In the genomic region with DNA sequence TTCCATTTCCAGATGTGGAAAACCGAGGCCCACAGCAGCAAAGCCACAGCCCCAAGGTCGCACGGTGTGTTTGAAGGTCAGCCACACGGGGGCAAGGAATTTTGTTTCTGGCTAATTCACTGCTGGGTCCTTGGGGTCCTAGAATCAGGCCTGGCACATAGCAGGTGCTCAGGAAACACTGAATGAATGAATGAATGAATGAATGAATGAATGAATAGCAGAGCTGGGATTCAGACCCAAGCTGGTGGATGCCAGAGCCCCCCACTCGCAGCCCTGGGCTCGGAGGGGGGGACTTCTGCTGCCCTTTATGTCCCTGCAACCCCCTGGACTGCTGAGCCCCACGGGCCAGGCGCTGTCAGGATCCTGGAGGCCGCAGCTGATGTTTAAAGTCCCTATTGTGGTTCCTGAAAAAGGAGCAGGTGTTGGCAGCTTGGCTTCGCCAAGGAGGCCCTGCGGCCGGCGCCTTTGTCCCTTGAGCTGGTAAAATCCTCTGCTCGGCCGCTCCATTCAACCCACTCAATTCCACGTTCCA, we compare ENCODE assay signal across 33 cellular contexts. TPM values are rescaled to one million over a fixed set of nuclear protein-coding genes. Genes with fewer than 3 reads are reported as not detected.
A peak's percentile ranks its signal among the peaks of the same experiment; 100 is the strongest.
DNase-seq lines count a peak whose midpoint lies in the region; ATAC-seq and TF ChIP-seq lines count a peak whose summit lies in the region.
"Had no signal": no experiment of that assay in that cellular context is flagged by ENCODE, and none has a peak within 500 bp of the region (broad histone marks: within the 10 kb centered on the region; RNA-seq: fewer than 3 reads in every experiment).

No MANE protein-coding gene starts in this region.

- peak; percentile 48 for DNase-seq in NCI-H69 (lab: John Stamatoyannopoulos, UW)
- peak; percentile 42 for DNase-seq in glutamatergic neuron
- no peak for DNase-seq in neural progenitor cell (ENCODE audit: low spot score)
- DNase-seq in SIG-M5 (lab: John Stamatoyannopoulos, UW) = no peak
- no peak for DNase-seq in naive thymus-derived CD8-positive, alpha-beta T cell
- DNase-seq in HT-29 (ENCODE audit: low spot score) = no peak
- no peak for DNase-seq in pons (ENCODE audit: low spot score)
- DNase-seq: activated B cell treated with CpG ODN at 0.5 μM for 24 hours; activated CD4-positive, alpha-beta T cell treated with anti-CD3 and anti-CD28 coated beads, Interleukin-2, amount 50 U/mL, for 1 hour; activated effector memory CD4-positive, alpha-beta T cell treated with anti-CD3 and anti-CD28 coated beads, Interleukin-2, amount 50 U/mL, for 16 hours; activated T-cell treated with anti-CD3 and anti-CD28 coated beads, Interleukin-2, amount 50 U/mL, for 1 hour; caudate nucleus; CD4-positive, alpha-beta T cell; cortex of kidney; effector memory CD8-positive, alpha-beta T cell; Karpas-422; kidney; left ventricle myocardium superior; naive B cell; NCI-H1694 treated with DMSO at 0.1 percent for 48 hours; NCI-H510A treated with DMSO at 0.1 percent for 48 hours; OCI-M1; pancreas; right cardiac atrium; SK-N-SH; tibial artery had no signal

- H3K4me2 ChIP-seq in neural progenitor cell = no peak overlapping the region
- H3K4me2 ChIP-seq: SK-N-SH had no signal

- H3K4me3 ChIP-seq in HEK293 (ENCODE audit: low read depth, low read length) (no peak overlapping the region), neural progenitor cell (no peak overlapping the region)
- H3K4me3 ChIP-seq: pancreas, tibial artery had no signal

- H3K9me3 ChIP-seq in HEK293 (ENCODE audit: control insufficient read depth, insufficient read depth, low read depth, low read length) (no peaks in the 10 kb centered on the region), neural progenitor cell (ENCODE audit: low read depth) (no peaks in the 10 kb centered on the region)
- H3K9me3 ChIP-seq: pancreas, SK-N-SH, tibial artery had no signal

- H3K27ac Mint-ChIP-seq in glutamatergic neuron (ENCODE audit: unreplicated experiment) (peak overlapping the region; percentile 77), neural progenitor cell (peak overlapping the region; percentile 75)
- H3K27ac Mint-ChIP-seq in naive thymus-derived CD8-positive, alpha-beta T cell = no peak overlapping the region
- H3K27ac Mint-ChIP-seq: activated B cell treated with CpG ODN at 0.5 μM for 24 hours; activated naive CD8-positive, alpha-beta T cell; CD4-positive, alpha-beta T cell; effector memory CD8-positive, alpha-beta T cell; naive B cell had no signal

- H2AFZ ChIP-seq in neural progenitor cell (replicated peaks) = no peak overlapping the region

- CTCF ChIA-PET in HEK293 (lab: Yijun Ruan, JAX) = interaction anchor here (0.6 to 2.1 kb wide), 3 partner anchors 11 to 1225 kb away, joined by 3 to 6 read pairs (median 4); no protein-coding TSS in a partner anchor

- no peak for ATAC-seq in naive thymus-derived CD8-positive, alpha-beta T cell
- ATAC-seq: effector memory CD8-positive, alpha-beta T cell; left ventricle myocardium superior; pancreas; right cardiac atrium had no signal

- H3F3A ChIP-seq in neural progenitor cell (ENCODE audit: low read depth) = peaks cover 44% of the 10 kb centered on the region

- H3K36me3 Mint-ChIP-seq in glutamatergic neuron (ENCODE audit: unreplicated experiment) (no peaks in the 10 kb centered on the region), neural progenitor cell (peaks cover 2% of the 10 kb centered on the region)
- peaks cover 0 to 2% (median 0%) of the 10 kb centered on the region in 3 donors for H3K36me3 Mint-ChIP-seq in naive thymus-derived CD8-positive, alpha-beta T cell
- H3K36me3 Mint-ChIP-seq: activated naive CD8-positive, alpha-beta T cell had no signal

- H3K9ac ChIP-seq in neural progenitor cell = no peak overlapping the region
- H3K9ac ChIP-seq: SK-N-SH had no signal

- H3K36me3 ChIP-seq in HEK293 (ENCODE audit: control insufficient read depth in 2 of 2, insufficient read depth in 1 of 2, low read length in 2 of 2) (no peaks in the 10 kb centered on the region), neural progenitor cell (no peaks in the 10 kb centered on the region)
- H3K36me3 ChIP-seq: pancreas, tibial artery had no signal

- peaks cover 34% of the 10 kb centered on the region for H3K27me3 ChIP-seq in neural progenitor cell

- peaks cover 6% of the 10 kb centered on the region for H3K9me3 Mint-ChIP-seq in glutamatergic neuron (ENCODE audit: unreplicated experiment)
- H3K9me3 Mint-ChIP-seq in neural progenitor cell = no peaks in the 10 kb centered on the region
- H3K9me3 Mint-ChIP-seq in naive thymus-derived CD8-positive, alpha-beta T cell = peaks cover 0 to 3% (median 0%) of the 10 kb centered on the region in 9 donors
- H3K9me3 Mint-ChIP-seq: activated B cell treated with CpG ODN at 0.5 μM for 24 hours; CD4-positive, alpha-beta T cell; effector memory CD8-positive, alpha-beta T cell had no signal

- no peaks in the 10 kb centered on the region for H3K4me1 ChIP-seq in HEK293 (ENCODE audit: control insufficient read depth, insufficient read depth, low read length)
- peaks cover 65% of the 10 kb centered on the region for H3K4me1 ChIP-seq in neural progenitor cell
- H3K4me1 ChIP-seq: pancreas, tibial artery had no signal

- H3K27ac ChIP-seq in HEK293 (ENCODE audit: extremely low read depth, low read depth, low read length) = no peak overlapping the region
- peak overlapping the region; percentile 96 for H3K27ac ChIP-seq in neural progenitor cell
- H3K27ac ChIP-seq: pancreas, tibial artery had no signal

- POLR2A ChIA-PET in HEK293 (lab: Yijun Ruan, JAX) = no interaction called here
- POLR2A ChIA-PET in naive thymus-derived CD8-positive, alpha-beta T cell (lab: Charles Lee) = no interaction called here

- H3K4me1 Mint-ChIP-seq in glutamatergic neuron (ENCODE audit: low read depth, unreplicated experiment) (peaks cover 12% of the 10 kb centered on the region), neural progenitor cell (peaks cover 59% of the 10 kb centered on the region)
- H3K4me1 Mint-ChIP-seq in naive thymus-derived CD8-positive, alpha-beta T cell = peaks cover 0 to 4% (median 0%) of the 10 kb centered on the region in 4 donors
- H3K4me1 Mint-ChIP-seq: activated B cell treated with CpG ODN at 0.5 μM for 24 hours had no signal

- TF ChIP-seq CTCF in HEK293 (tag by site-specific recombination; IDR thresholded peaks at IDR 0.05) (no peak), glutamatergic neuron (IDR thresholded peaks at IDR 0.05; ENCODE audit: partially characterized antibody, unreplicated experiment) (no peak), neural progenitor cell (IDR thresholded peaks at IDR 0.05) (no peak)

- H4K20me1 ChIP-seq in neural progenitor cell (ENCODE audit: low read depth) = no peaks in the 10 kb centered on the region

- peaks cover 2% of the 10 kb centered on the region for H3K27me3 Mint-ChIP-seq in glutamatergic neuron (ENCODE audit: unreplicated experiment)
- peaks cover 46% of the 10 kb centered on the region for H3K27me3 Mint-ChIP-seq in neural progenitor cell (ENCODE audit: insufficient read depth, low read depth)
- peaks cover 20 to 84% (median 53%) of the 10 kb centered on the region in 5 donors for H3K27me3 Mint-ChIP-seq in naive thymus-derived CD8-positive, alpha-beta T cell

- H3K79me2 ChIP-seq in neural progenitor cell (ENCODE audit: low read depth) = no peaks in the 10 kb centered on the region

- H3K4me3 Mint-ChIP-seq in glutamatergic neuron (ENCODE audit: unreplicated experiment) = no peak overlapping the region
- H3K4me3 Mint-ChIP-seq in neural progenitor cell = peak overlapping the region; percentile 68
- no peak overlapping the region for H3K4me3 Mint-ChIP-seq in naive thymus-derived CD8-positive, alpha-beta T cell
- H3K4me3 Mint-ChIP-seq: activated B cell treated with CpG ODN at 0.5 μM for 24 hours; activated naive CD8-positive, alpha-beta T cell; CD4-positive, alpha-beta T cell; effector memory CD8-positive, alpha-beta T cell had no signal

TF ChIP-seq in HEK293, 187 proteins besides CTCF, POLR2A, EP300 and RAD21:
- TF ChIP-seq ZNF600 (tag by site-specific recombination; IDR thresholded peaks at IDR 0.05) (no peak), ZNF24 (tag by site-specific recombination; IDR thresholded peaks at IDR 0.05) (0 out of 2 replicates have a peak, but pooled peaks have one; percentile 31), ZNF560 (tag by site-specific recombination; IDR thresholded peaks at IDR 0.05; ENCODE audit: borderline replicate concordance) (no peak), SCRT1 (tag by site-specific recombination; IDR thresholded peaks at IDR 0.05; ENCODE audit: borderline replicate concordance) (no peak), YY2 (tag by site-specific recombination; IDR thresholded peaks at IDR 0.05) (no peak)
- TF ChIP-seq, protein P1, sequence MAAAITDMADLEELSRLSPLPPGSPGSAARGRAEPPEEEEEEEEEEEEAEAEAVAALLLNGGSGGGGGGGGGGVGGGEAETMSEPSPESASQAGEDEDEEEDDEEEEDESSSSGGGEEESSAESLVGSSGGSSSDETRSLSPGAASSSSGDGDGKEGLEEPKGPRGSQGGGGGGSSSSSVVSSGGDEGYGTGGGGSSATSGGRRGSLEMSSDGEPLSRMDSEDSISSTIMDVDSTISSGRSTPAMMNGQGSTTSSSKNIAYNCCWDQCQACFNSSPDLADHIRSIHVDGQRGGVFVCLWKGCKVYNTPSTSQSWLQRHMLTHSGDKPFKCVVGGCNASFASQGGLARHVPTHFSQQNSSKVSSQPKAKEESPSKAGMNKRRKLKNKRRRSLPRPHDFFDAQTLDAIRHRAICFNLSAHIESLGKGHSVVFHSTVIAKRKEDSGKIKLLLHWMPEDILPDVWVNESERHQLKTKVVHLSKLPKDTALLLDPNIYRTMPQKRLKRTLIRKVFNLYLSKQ (tag by site-specific recombination; IDR thresholded peaks at IDR 0.05; ENCODE audit: borderline replicate concordance) = no peak
- TF ChIP-seq, protein P2, sequence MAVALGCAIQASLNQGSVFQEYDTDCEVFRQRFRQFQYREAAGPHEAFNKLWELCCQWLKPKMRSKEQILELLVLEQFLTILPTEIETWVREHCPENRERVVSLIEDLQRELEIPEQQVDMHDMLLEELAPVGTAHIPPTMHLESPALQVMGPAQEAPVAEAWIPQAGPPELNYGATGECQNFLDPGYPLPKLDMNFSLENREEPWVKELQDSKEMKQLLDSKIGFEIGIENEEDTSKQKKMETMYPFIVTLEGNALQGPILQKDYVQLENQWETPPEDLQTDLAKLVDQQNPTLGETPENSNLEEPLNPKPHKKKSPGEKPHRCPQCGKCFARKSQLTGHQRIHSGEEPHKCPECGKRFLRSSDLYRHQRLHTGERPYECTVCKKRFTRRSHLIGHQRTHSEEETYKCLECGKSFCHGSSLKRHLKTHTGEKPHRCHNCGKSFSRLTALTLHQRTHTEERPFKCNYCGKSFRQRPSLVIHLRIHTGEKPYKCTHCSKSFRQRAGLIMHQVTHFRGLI (tag by site-specific recombination; IDR thresholded peaks at IDR 0.05) = no peak
TF ChIP-seq in HEK293: peak in this region for 1.

RNA-seq across cellular contexts. Expression of a gene that starts 37.1 kb away (rescaled TPM):
- not detected for total RNA-seq in glutamatergic neuron (ENCODE audit: unreplicated experiment)
- total RNA-seq in neural progenitor cell (ENCODE audit: low replicate concordance) = not detected in 2 replicates
- total RNA-seq in naive thymus-derived CD8-positive, alpha-beta T cell = not detected
- not detected for polyA plus RNA-seq in naive thymus-derived CD8-positive, alpha-beta T cell
- not detected in 2 replicates for total RNA-seq in HT-29 (2014; rRNA removed; shearing (Covaris generic))
- total RNA-seq: activated B cell treated with CpG ODN at 0.5 μM for 24 hours; CD4-positive, alpha-beta T cell; Daoy; H4; kidney; left ventricle myocardium superior; mesenteric fat pad; pancreas; right cardiac atrium; T-helper 1 cell treated with Interleukin-12 subunit alpha and Interleukin-12 subunit beta and Interleukin-4 antibody, amounts not matched to agents 30 ng/mL and 1 ng/mL, for 36 hours had no signal
- polyA plus RNA-seq: esophagus, pancreas, right cardiac atrium, SK-N-SH had no signal

Comparison
In these comparisons a context has a peak if more than half of its experiments do, and no peak if none do; other contexts are left out.
1. DNase-seq: peak in NCI-H69 (single experiment) and glutamatergic neuron (single experiment); none in neural progenitor cell (single experiment), SIG-M5 (single experiment), naive thymus-derived CD8-positive, alpha-beta T cell (0 of 10), HT-29 (single experiment) and pons (single experiment).
2. H3K27ac Mint-ChIP-seq: peak in glutamatergic neuron (single experiment) and neural progenitor cell (single experiment); none in naive thymus-derived CD8-positive, alpha-beta T cell (0 of 10).